In the genomic region with DNA sequence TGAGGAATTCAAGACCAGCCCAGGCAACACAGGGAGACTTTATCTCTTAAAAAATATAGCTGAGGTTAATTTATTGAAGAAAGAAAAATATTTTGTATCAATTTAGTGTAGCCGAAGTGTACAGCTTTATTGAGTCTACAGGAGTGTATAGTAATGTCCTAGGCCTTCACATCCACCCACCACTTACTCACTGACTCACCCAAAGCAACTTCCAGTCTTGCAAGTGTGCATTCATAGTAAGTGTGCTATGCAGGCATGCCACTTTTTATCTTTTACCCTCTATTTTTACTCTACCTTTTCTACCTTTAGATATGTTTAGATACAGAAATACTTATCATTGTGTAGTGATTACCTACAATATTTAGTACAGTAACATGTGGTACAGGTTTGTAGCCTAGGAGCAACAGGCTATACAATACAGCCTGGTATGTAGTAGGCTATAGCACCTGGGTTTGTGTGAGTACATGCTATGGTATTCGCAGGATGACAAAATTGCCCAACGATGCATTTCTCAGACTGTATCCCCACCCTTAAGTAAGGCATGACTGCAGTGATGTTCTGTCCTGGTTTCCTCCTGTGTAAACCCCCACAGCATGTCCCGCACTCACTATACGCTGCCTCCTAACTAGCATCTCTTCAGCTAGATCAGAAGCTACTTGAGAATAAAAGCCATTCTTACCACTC, we compare ENCODE assay signal across 1 cellular context.
TF ChIP-seq lines count a peak whose summit lies in the region.

No MANE protein-coding gene starts in this region.

TF ChIP-seq in WTC11, 78 proteins besides CTCF, POLR2A, EP300 and RAD21 (continued from another document):
- TF ChIP-seq ARID4B (CRISPR knock-in tag; IDR thresholded peaks at IDR 0.05; ENCODE audit: borderline replicate concordance) (no peak), MYBL2 (CRISPR knock-in tag; IDR thresholded peaks at IDR 0.05) (no peak)
- TF ChIP-seq, protein P1, sequence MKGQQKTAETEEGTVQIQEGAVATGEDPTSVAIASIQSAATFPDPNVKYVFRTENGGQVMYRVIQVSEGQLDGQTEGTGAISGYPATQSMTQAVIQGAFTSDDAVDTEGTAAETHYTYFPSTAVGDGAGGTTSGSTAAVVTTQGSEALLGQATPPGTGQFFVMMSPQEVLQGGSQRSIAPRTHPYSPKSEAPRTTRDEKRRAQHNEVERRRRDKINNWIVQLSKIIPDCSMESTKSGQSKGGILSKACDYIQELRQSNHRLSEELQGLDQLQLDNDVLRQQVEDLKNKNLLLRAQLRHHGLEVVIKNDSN (CRISPR knock-in tag; IDR thresholded peaks at IDR 0.05): no peak
- TF ChIP-seq, protein P2, sequence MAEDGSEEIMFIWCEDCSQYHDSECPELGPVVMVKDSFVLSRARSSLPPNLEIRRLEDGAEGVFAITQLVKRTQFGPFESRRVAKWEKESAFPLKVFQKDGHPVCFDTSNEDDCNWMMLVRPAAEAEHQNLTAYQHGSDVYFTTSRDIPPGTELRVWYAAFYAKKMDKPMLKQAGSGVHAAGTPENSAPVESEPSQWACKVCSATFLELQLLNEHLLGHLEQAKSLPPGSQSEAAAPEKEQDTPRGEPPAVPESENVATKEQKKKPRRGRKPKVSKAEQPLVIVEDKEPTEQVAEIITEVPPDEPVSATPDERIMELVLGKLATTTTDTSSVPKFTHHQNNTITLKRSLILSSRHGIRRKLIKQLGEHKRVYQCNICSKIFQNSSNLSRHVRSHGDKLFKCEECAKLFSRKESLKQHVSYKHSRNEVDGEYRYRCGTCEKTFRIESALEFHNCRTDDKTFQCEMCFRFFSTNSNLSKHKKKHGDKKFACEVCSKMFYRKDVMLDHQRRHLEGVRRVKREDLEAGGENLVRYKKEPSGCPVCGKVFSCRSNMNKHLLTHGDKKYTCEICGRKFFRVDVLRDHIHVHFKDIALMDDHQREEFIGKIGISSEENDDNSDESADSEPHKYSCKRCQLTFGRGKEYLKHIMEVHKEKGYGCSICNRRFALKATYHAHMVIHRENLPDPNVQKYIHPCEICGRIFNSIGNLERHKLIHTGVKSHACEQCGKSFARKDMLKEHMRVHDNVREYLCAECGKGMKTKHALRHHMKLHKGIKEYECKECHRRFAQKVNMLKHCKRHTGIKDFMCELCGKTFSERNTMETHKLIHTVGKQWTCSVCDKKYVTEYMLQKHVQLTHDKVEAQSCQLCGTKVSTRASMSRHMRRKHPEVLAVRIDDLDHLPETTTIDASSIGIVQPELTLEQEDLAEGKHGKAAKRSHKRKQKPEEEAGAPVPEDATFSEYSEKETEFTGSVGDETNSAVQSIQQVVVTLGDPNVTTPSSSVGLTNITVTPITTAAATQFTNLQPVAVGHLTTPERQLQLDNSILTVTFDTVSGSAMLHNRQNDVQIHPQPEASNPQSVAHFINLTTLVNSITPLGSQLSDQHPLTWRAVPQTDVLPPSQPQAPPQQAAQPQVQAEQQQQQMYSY (CRISPR knock-in tag; IDR thresholded peaks at IDR 0.05): no peak
- TF ChIP-seq, protein P3, sequence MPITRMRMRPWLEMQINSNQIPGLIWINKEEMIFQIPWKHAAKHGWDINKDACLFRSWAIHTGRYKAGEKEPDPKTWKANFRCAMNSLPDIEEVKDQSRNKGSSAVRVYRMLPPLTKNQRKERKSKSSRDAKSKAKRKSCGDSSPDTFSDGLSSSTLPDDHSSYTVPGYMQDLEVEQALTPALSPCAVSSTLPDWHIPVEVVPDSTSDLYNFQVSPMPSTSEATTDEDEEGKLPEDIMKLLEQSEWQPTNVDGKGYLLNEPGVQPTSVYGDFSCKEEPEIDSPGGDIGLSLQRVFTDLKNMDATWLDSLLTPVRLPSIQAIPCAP (CRISPR knock-in tag; IDR thresholded peaks at IDR 0.05): no peak
